In the genomic region with DNA sequence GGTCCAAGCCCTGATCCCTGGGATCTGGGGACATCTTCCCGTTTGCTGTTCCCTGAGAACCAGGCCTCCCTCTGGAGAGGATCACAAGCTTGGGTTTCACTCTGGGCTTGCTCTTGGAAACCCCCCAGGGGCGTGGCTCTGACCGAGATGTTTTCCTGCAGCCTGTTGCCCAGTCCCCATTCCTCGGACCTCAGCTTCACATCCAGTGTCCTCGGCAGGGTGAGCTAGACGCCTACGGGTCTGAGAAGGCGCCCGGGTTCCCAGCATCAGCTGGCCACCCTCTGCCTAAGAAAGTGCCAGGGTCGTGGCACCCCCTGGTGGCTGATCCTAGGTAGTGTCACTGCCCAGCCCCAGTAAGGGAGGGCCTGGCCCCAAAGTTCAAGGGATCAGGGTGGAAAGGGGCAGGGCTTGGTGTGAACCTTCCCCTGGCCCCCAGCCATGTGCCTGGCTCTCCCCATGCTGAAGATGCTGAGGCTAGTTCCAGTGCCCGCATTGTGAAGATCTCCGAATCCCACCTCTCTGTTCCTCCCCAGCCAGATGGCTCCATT, we compare ENCODE assay signal across 8 cellular contexts. TPM values are rescaled to one million over a fixed set of nuclear protein-coding genes. Genes with fewer than 3 reads are reported as not detected.
"Had no signal": no experiment of that assay in that cellular context is flagged by ENCODE, and none has a peak within 500 bp of the region (broad histone marks: within the 10 kb centered on the region; RNA-seq: fewer than 3 reads in every experiment).

No MANE protein-coding gene starts in this region.

RNA-seq across cellular contexts. Expression of gene GGTLC1, which starts 4.0 kb away (rescaled TPM):
- total RNA-seq: activated T-helper 2 cell treated with anti-CD3 and anti-CD28 coated beads, Interferon-gamma antibody, Interleukin-2, Interleukin-4, amounts not matched to agents 10 μg/mL and 5 μg/mL and 100 μg/mL, durations not matched to agents 14 hours and 24 hours and 36 hours; ascending aorta; esophagus muscularis mucosa; myocyte; psoas muscle; sciatic nerve; stomach; T-helper 1 cell treated with Interleukin-12 subunit alpha and Interleukin-12 subunit beta and Interleukin-4 antibody, amounts not matched to agents 30 ng/mL and 1 ng/mL, for 36 hours had no signal
- polyA plus RNA-seq: psoas muscle, stomach had no signal
